17 cellular contexts compared by ENCODE assay signal in genomic region chr16:57593021-57593420, GRCh38. TPM values are rescaled to one million over a fixed set of nuclear protein-coding genes. Genes with fewer than 3 reads are reported as not detected.
DNase-seq lines count a peak whose midpoint lies in the region; ATAC-seq and TF ChIP-seq lines count a peak whose summit lies in the region.
"Had no signal": no experiment of that assay in that cellular context is flagged by ENCODE, and none has a peak within 500 bp of the region (broad histone marks: within the 10 kb centered on the region; RNA-seq: fewer than 3 reads in every experiment).

No MANE protein-coding gene starts in this region.

- no peaks in the 10 kb centered on the region for H3K27me3 ChIP-seq in neural progenitor cell
- H3K27me3 ChIP-seq in gastrocnemius medialis = peaks cover 0 to 2% (median 0%) of the 10 kb centered on the region in 3 donors
- H3K27me3 ChIP-seq: ascending aorta, upper lobe of left lung had no signal

- peak overlapping the region; percentile 90 for H3K27ac Mint-ChIP-seq in T-helper 2 cell treated with Interferon-gamma antibody and Interleukin-4, amounts not matched to agents 5 μg/mL and 100 μg/mL, for 36 hours
- H3K27ac Mint-ChIP-seq in activated naive CD8-positive, alpha-beta T cell treated with anti-CD3 and anti-CD28 coated beads, Interleukin-2, amount 50 U/mL, for 24 hours = peak overlapping the region; percentile 84
- H3K27ac Mint-ChIP-seq in neural progenitor cell = peak overlapping the region; percentile 75

- peaks cover 15% of the 10 kb centered on the region for H3K9me3 Mint-ChIP-seq in T-helper 2 cell treated with Interferon-gamma antibody and Interleukin-4, amounts not matched to agents 5 μg/mL and 100 μg/mL, for 36 hours
- peaks cover 13% of the 10 kb centered on the region for H3K9me3 Mint-ChIP-seq in activated naive CD8-positive, alpha-beta T cell treated with anti-CD3 and anti-CD28 coated beads, Interleukin-2, amount 50 U/mL, for 24 hours
- H3K9me3 Mint-ChIP-seq in neural progenitor cell = peaks cover 4% of the 10 kb centered on the region

- peak overlapping the region; percentile 60 for H3K4me3 Mint-ChIP-seq in T-helper 2 cell treated with Interferon-gamma antibody and Interleukin-4, amounts not matched to agents 5 μg/mL and 100 μg/mL, for 36 hours
- peak overlapping the region; percentile 75 for H3K4me3 Mint-ChIP-seq in activated naive CD8-positive, alpha-beta T cell treated with anti-CD3 and anti-CD28 coated beads, Interleukin-2, amount 50 U/mL, for 24 hours
- H3K4me3 Mint-ChIP-seq in neural progenitor cell = no peak overlapping the region

- intact Hi-C loops in gastrocnemius medialis (cut with DNase I; ENCODE audit: low total_unique reads) = loop anchor here (10.0 kb wide), 1 partner anchor 412 kb away; the partner anchor contains the start of genes USB1 and ZNF319

- H3K4me2 ChIP-seq in neural progenitor cell = no peak overlapping the region
- H3K4me2 ChIP-seq: PC-9, SK-N-SH had no signal

- no peaks in the 10 kb centered on the region for H4K20me1 ChIP-seq in neural progenitor cell (ENCODE audit: low read depth)

- H3K79me2 ChIP-seq in neural progenitor cell (ENCODE audit: low read depth) = no peaks in the 10 kb centered on the region

- no peak overlapping the region for H2AFZ ChIP-seq in neural progenitor cell (replicated peaks)
- H2AFZ ChIP-seq: PC-9 had no signal

- no peak for ATAC-seq in activated naive CD8-positive, alpha-beta T cell treated with anti-CD3 and anti-CD28 coated beads, Interleukin-2, amount 50 U/mL, for 24 hours
- ATAC-seq in gastrocnemius medialis (no peak), HG02610 (IDR thresholded peaks at IDR 0.05; ENCODE audit: unreplicated experiment) (no peak)

- no peak for TF ChIP-seq CTCF in neural progenitor cell (IDR thresholded peaks at IDR 0.05)
- TF ChIP-seq CTCF in gastrocnemius medialis (IDR thresholded peaks at IDR 0.05 in 4 of 5, conservative IDR thresholded peaks at IDR 0.05 in 1 of 5) = no peak

- H3K4me1 ChIP-seq in neural progenitor cell (no peaks in the 10 kb centered on the region), gastrocnemius medialis (no peaks in the 10 kb centered on the region)
- H3K4me1 ChIP-seq: ascending aorta, psoas muscle had no signal

- DNase-seq in T-helper 2 cell treated with Interferon-gamma antibody and Interleukin-4, amounts not matched to agents 5 μg/mL and 100 μg/mL, for 36 hours (ENCODE audit: low spot score) = no peak
- DNase-seq in T-helper 2 cell (no peak), neural progenitor cell (ENCODE audit: low spot score) (no peak), RKO (ENCODE audit: low spot score) (no peak), gastrocnemius medialis (no peak)
- DNase-seq in Jurkat, Clone E6-1 (ENCODE audit: low read depth, low spot score) = no peak
- DNase-seq in activated naive CD8-positive, alpha-beta T cell treated with anti-CD3 and anti-CD28 coated beads, Interleukin-2, amount 50 U/mL, for 24 hours = no peak
- DNase-seq: foreskin melanocyte, NCI-H1092, PC-9, psoas muscle, SK-N-SH had no signal

- no peak for TF ChIP-seq POLR2A in gastrocnemius medialis (IDR thresholded peaks at IDR 0.05)

- peaks cover 7% of the 10 kb centered on the region for H3K27me3 Mint-ChIP-seq in T-helper 2 cell treated with Interferon-gamma antibody and Interleukin-4, amounts not matched to agents 5 μg/mL and 100 μg/mL, for 36 hours (ENCODE audit: low read depth)
- no peaks in the 10 kb centered on the region for H3K27me3 Mint-ChIP-seq in activated naive CD8-positive, alpha-beta T cell treated with anti-CD3 and anti-CD28 coated beads, Interleukin-2, amount 50 U/mL, for 24 hours
- H3K27me3 Mint-ChIP-seq in neural progenitor cell (ENCODE audit: insufficient read depth, low read depth) = peaks cover 7% of the 10 kb centered on the region

- H3F3A ChIP-seq in neural progenitor cell (ENCODE audit: low read depth) = no peaks in the 10 kb centered on the region

- in situ Hi-C loops in gastrocnemius medialis (cut with MboI; ENCODE audit: low sequenced_read_pairs in 4 of 4) = loop anchor here in 1 of 4 donors (25.0 kb wide), 1 partner anchor 269 kb away; no protein-coding TSS in a partner anchor

- H3K27ac ChIP-seq in neural progenitor cell (no peak overlapping the region), gastrocnemius medialis (no peak overlapping the region)
- H3K27ac ChIP-seq: ascending aorta, PC-9, psoas muscle, VCaP had no signal

- H3K36me3 ChIP-seq in neural progenitor cell (no peaks in the 10 kb centered on the region), gastrocnemius medialis (no peaks in the 10 kb centered on the region)
- H3K36me3 ChIP-seq: ascending aorta, upper lobe of left lung had no signal

- H3K36me3 Mint-ChIP-seq in T-helper 2 cell treated with Interferon-gamma antibody and Interleukin-4, amounts not matched to agents 5 μg/mL and 100 μg/mL, for 36 hours (ENCODE audit: low read depth) = peaks cover 5% of the 10 kb centered on the region
- H3K36me3 Mint-ChIP-seq in activated naive CD8-positive, alpha-beta T cell treated with anti-CD3 and anti-CD28 coated beads, Interleukin-2, amount 50 U/mL, for 24 hours (ENCODE audit: low read depth) = peaks cover 12% of the 10 kb centered on the region
- H3K36me3 Mint-ChIP-seq in neural progenitor cell = no peaks in the 10 kb centered on the region

- peaks cover 47% of the 10 kb centered on the region for H3K4me1 Mint-ChIP-seq in T-helper 2 cell treated with Interferon-gamma antibody and Interleukin-4, amounts not matched to agents 5 μg/mL and 100 μg/mL, for 36 hours (ENCODE audit: low read depth)
- peaks cover 61% of the 10 kb centered on the region for H3K4me1 Mint-ChIP-seq in activated naive CD8-positive, alpha-beta T cell treated with anti-CD3 and anti-CD28 coated beads, Interleukin-2, amount 50 U/mL, for 24 hours
- H3K4me1 Mint-ChIP-seq in neural progenitor cell = peaks cover 10% of the 10 kb centered on the region

- no peak overlapping the region for H3K9ac ChIP-seq in neural progenitor cell
- H3K9ac ChIP-seq: SK-N-SH had no signal

- no peaks in the 10 kb centered on the region for H3K9me3 ChIP-seq in neural progenitor cell (ENCODE audit: low read depth)
- no peaks in the 10 kb centered on the region for H3K9me3 ChIP-seq in gastrocnemius medialis

- peak overlapping the region; percentile 15 for H3K4me3 ChIP-seq in Jurkat, Clone E6-1 (ENCODE audit: low read length)
- H3K4me3 ChIP-seq in neural progenitor cell (no peak overlapping the region), gastrocnemius medialis (no peak overlapping the region)
- H3K4me3 ChIP-seq: ascending aorta, PC-9, psoas muscle, upper lobe of left lung had no signal

RNA-seq across cellular contexts. Expression of gene ADGRG1, which starts 35.4 kb away (rescaled TPM):
- polyA plus RNA-seq in Jurkat, Clone E6-1 (2012; ENCODE audit: insufficient read depth, insufficient read length) = 0.68 TPM
- 8.0 and 17.5 TPM in 2 replicates for total RNA-seq in neural progenitor cell (ENCODE audit: low replicate concordance)
- 10 to 100 TPM in 3 of 4 donors, 1 to 10 TPM in 1; 9.8 to 14.6 (median 13.3) TPM for total RNA-seq in gastrocnemius medialis

RNA-seq across cellular contexts. Expression of gene ADGRG5, which starts 50.6 kb away (rescaled TPM):
- not detected for polyA plus RNA-seq in Jurkat, Clone E6-1 (2012; ENCODE audit: insufficient read depth, insufficient read length)
- total RNA-seq in neural progenitor cell (ENCODE audit: low replicate concordance) (2.2 and 3.1 TPM in 2 replicates), gastrocnemius medialis (not detected)
- total RNA-seq: ascending aorta, endothelial cell of umbilical vein, PC-9 had no signal
- polyA plus RNA-seq: endothelial cell of umbilical vein had no signal

RNA-seq across cellular contexts. Expression of gene CCDC102A, which starts 56.6 kb away (rescaled TPM):
- 7.7 TPM for polyA plus RNA-seq in Jurkat, Clone E6-1 (2012; ENCODE audit: insufficient read depth, insufficient read length)
- total RNA-seq in neural progenitor cell (ENCODE audit: low replicate concordance) (3.9 and 12.8 TPM in 2 replicates), gastrocnemius medialis (1 to 10 TPM; 1.2 to 9.3 (median 3.4) TPM)
